ENCODE assay signal across 29 cellular contexts in the genomic region with DNA sequence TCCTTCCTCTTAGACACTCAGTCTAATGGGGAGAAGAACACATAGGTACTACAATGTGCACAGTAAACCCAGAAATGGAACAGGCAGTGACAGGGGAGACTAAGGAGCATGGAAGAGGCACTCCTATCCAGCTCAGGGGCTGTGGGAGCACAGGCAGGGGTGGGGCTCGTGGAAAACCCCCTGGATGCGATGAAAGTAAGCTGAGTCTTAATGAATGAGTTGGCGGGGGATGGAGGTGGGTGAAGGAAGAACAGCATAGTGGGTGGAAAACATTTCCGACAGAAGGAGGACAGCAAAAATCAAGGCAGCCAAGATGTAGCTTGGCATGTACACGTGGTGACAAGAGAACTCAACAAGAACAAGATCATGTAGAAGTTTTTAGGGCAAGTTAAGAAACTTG.
"Had no signal": no experiment of that assay in that cellular context is flagged by ENCODE, and none has a peak within 500 bp of the region (broad histone marks: within the 10 kb centered on the region; RNA-seq: fewer than 3 reads in every experiment).

No MANE protein-coding gene starts in this region.

- H3K4me3 Mint-ChIP-seq: stimulated activated memory B cell treated with anti-CD40 and anti-IgM and Interleukin-4, amounts not matched to agents 10 μg/mL and 1 μg/mL and 100 μg/mL, for 72 hours; stimulated activated naive B cell treated with anti-CD40 and anti-IgM and Interleukin-4, amounts not matched to agents 10 μg/mL and 1 μg/mL and 100 μg/mL, for 72 hours; stimulated activated naive CD8-positive, alpha-beta T cell treated with anti-CD3 and anti-CD28 coated beads, Interleukin-15, amount 100 ng/mL, for 72 hours; stimulated activated naive CD8-positive, alpha-beta T cell treated with anti-CD3 and anti-CD28 coated beads, Interleukin-15, Interleukin-2, amounts not matched to agents 100 ng/mL and 50 ng/mL, for 24 hours; type B pancreatic cell had no signal

- H3K36me3 ChIP-seq: stomach, suprapubic skin, thoracic aorta, thyroid gland, tibial artery, tibial nerve, transverse colon, upper lobe of left lung, upper lobe of right lung, uterus, vagina had no signal

- H3K27ac ChIP-seq: stomach, suprapubic skin, testis, thoracic aorta, thyroid gland, tibial artery, tibial nerve, transverse colon, upper lobe of left lung, upper lobe of right lung, uterus, vagina had no signal

- H3K27ac Mint-ChIP-seq: stimulated activated memory B cell treated with anti-CD40 and anti-IgM and Interleukin-4, amounts not matched to agents 10 μg/mL and 1 μg/mL and 100 μg/mL, for 72 hours; stimulated activated naive B cell treated with anti-CD40 and anti-IgM and Interleukin-4, amounts not matched to agents 10 μg/mL and 1 μg/mL and 100 μg/mL, for 72 hours; stimulated activated naive CD8-positive, alpha-beta T cell treated with anti-CD3 and anti-CD28 coated beads, Interleukin-15, amount 100 ng/mL, for 72 hours; stimulated activated naive CD8-positive, alpha-beta T cell treated with anti-CD3 and anti-CD28 coated beads, Interleukin-15, Interleukin-2, amounts not matched to agents 100 ng/mL and 50 ng/mL, for 24 hours; type B pancreatic cell had no signal

- FAIRE-seq: urothelium cell line had no signal

- H3K4me3 ChIP-seq: stomach, suprapubic skin, testis, thoracic aorta, thyroid gland, tibial artery, tibial nerve, transverse colon, upper lobe of left lung, upper lobe of right lung, uterus, vagina had no signal

- H3K4me1 Mint-ChIP-seq: stimulated activated memory B cell treated with anti-CD40 and anti-IgM and Interleukin-4, amounts not matched to agents 10 μg/mL and 1 μg/mL and 100 μg/mL, for 72 hours; stimulated activated naive CD8-positive, alpha-beta T cell treated with anti-CD3 and anti-CD28 coated beads, Interleukin-15, amount 100 ng/mL, for 72 hours had no signal

- H3K27me3 ChIP-seq: stomach, suprapubic skin, testis, thyroid gland, tibial artery, tibial nerve, transverse colon, upper lobe of left lung, upper lobe of right lung, uterus, vagina had no signal

- ATAC-seq: stimulated activated memory B cell treated with anti-CD40 and anti-IgM and Interleukin-4, amounts not matched to agents 10 μg/mL and 1 μg/mL and 100 μg/mL, for 72 hours; stimulated activated naive B cell treated with anti-CD40 and anti-IgM and Interleukin-4, amounts not matched to agents 10 μg/mL and 1 μg/mL and 100 μg/mL, for 72 hours; stimulated activated naive CD8-positive, alpha-beta T cell treated with anti-CD3 and anti-CD28 coated beads, Interleukin-15, amount 100 ng/mL, for 72 hours; stimulated activated naive CD8-positive, alpha-beta T cell treated with anti-CD3 and anti-CD28 coated beads, Interleukin-15, Interleukin-2, amounts not matched to agents 100 U/mL and 50 U/mL, for 24 hours; upper lobe of right lung had no signal

- H3K4me1 ChIP-seq: stomach, suprapubic skin, testis, thyroid gland, tibial artery, tibial nerve, transverse colon, upper lobe of left lung, uterus, vagina had no signal

- H3K9me3 ChIP-seq: stomach, suprapubic skin, testis, thoracic aorta, thyroid gland, tibial artery, tibial nerve, transverse colon, upper lobe of left lung, upper lobe of right lung, uterus, vagina had no signal

- DNase-seq: stimulated activated CD4-positive, alpha-beta T cell treated with anti-CD3 and anti-CD28 coated beads, Interleukin-2, amount 100 ng/mL, for 24 hours; stimulated activated CD4-positive, alpha-beta T cell treated with anti-CD3 and anti-CD28 coated beads, Interleukin-2, amount 100 ng/mL, for 48 hours; stimulated activated CD4-positive, alpha-beta T cell treated with anti-CD3 and anti-CD28 coated beads, Interleukin-4, amount 100 ng/mL, for 1 hour; stimulated activated CD4-positive, alpha-beta T cell treated with anti-CD3 and anti-CD28 coated beads, Interleukin-4, amount 100 ng/mL, for 24 hours; stimulated activated CD4-positive, alpha-beta T cell treated with anti-CD3 and anti-CD28 coated beads, Interleukin-4, amount 100 ng/mL, for 4 hours; stimulated activated CD8-positive, alpha-beta memory T cell treated with anti-CD3 and anti-CD28 coated beads, Interleukin-4, amount 100 ng/mL, for 48 hours; stimulated activated naive B cell treated with anti-CD40 and anti-IgM and Interleukin-4, amounts not matched to agents 10 μg/mL and 1 μg/mL and 100 μg/mL, for 72 hours; stimulated activated naive CD4-positive, alpha-beta T cell; stimulated activated naive CD4-positive, alpha-beta T cell treated with Interleukin-2 at 50 U/mL for 16 hours; stimulated activated naive CD8-positive, alpha-beta T cell treated with anti-CD3 and anti-CD28 coated beads, Interleukin-15, amount 100 ng/mL, for 72 hours; stimulated activated naive CD8-positive, alpha-beta T cell treated with anti-CD3 and anti-CD28 coated beads, Interleukin-15, Interleukin-2, amounts not matched to agents 100 U/mL and 50 U/mL, for 24 hours; stomach; substantia nigra; testis; thyroid gland; tibial artery; transverse colon; trophoblast cell; upper lobe of left lung; upper lobe of right lung; uterus had no signal
